17 cellular contexts compared by ENCODE assay signal in genomic region chr1:204358145-204358544, GRCh38. TPM values are rescaled to one million over a fixed set of nuclear protein-coding genes. Genes with fewer than 3 reads are reported as not detected.
DNase-seq lines count a peak whose midpoint lies in the region; ATAC-seq and TF ChIP-seq lines count a peak whose summit lies in the region.
"Had no signal": no experiment of that assay in that cellular context is flagged by ENCODE, and none has a peak within 500 bp of the region (broad histone marks: within the 10 kb centered on the region; RNA-seq: fewer than 3 reads in every experiment).

No MANE protein-coding gene starts in this region.

- TF ChIP-seq CTCF in dorsolateral prefrontal cortex (IDR thresholded peaks at IDR 0.05 in 54 of 56, conservative IDR thresholded peaks at IDR 0.05 in 2 of 56; ENCODE audit: low read depth in 1 of 56, partially characterized antibody in 56 of 56) (no peak), prostate gland (IDR thresholded peaks at IDR 0.05) (no peak)

- H2AFZ ChIP-seq in neuron (ENCODE audit: low read depth, low read length): no peak overlapping the region

- peaks cover 35% of the 10 kb centered on the region for H3K4me1 ChIP-seq in neuron (ENCODE audit: insufficient read depth, low read length)
- H3K4me1 ChIP-seq in prostate gland (replicated peaks): peaks cover 3% of the 10 kb centered on the region

- H3K27me3 ChIP-seq in dorsolateral prefrontal cortex (no peaks in the 10 kb centered on the region), neuron (ENCODE audit: insufficient read depth, low read length) (no peaks in the 10 kb centered on the region), prostate gland (replicated peaks; ENCODE audit: insufficient read depth) (no peaks in the 10 kb centered on the region)

- H3K27ac ChIP-seq in dorsolateral prefrontal cortex (peak overlapping the region in 57 of 59 donors; percentile 41 to 96 (median 87)), prostate gland (no peak overlapping the region)
- H3K27ac ChIP-seq: skin epidermis had no signal

- 80% methylated on average over 10 of the region's 10 CpGs for WGBS in prostate gland

- TF ChIP-seq POLR2A in prostate gland (IDR thresholded peaks at IDR 0.05): no peak

- no peaks in the 10 kb centered on the region for H3K9me3 ChIP-seq in neuron (ENCODE audit: low read length)
- no peaks in the 10 kb centered on the region for H3K9me3 ChIP-seq in prostate gland
- H3K9me3 ChIP-seq: heart left ventricle had no signal

- DNase-seq in NCI-H1092 treated with DMSO at 0.1 percent for 48 hours (lab: John Stamatoyannopoulos, UW) (peak; percentile 17), NCI-H1092 (lab: John Stamatoyannopoulos, UW) (no peak), NCI-H1694 treated with DMSO at 0.1 percent for 48 hours (lab: John Stamatoyannopoulos, UW) (peak; percentile 77), dorsolateral prefrontal cortex (no peak), NCI-H526 (lab: John Stamatoyannopoulos, UW) (no peak), prostate gland (ENCODE audit: low spot score) (no peak)
- DNase-seq: 8988T; activated CD4-positive, alpha-beta memory T cell treated with anti-CD3 and anti-CD28 coated beads for 36 hours; activated naive CD4-positive, alpha-beta T cell treated with Interleukin-2 at 50 U/mL for 16 hours; Calu3; effector CD8-positive, alpha-beta T cell; SHP77 had no signal

- ATAC-seq in HG03469 (IDR thresholded peaks at IDR 0.05; ENCODE audit: unreplicated experiment): no peak

- H3K36me3 ChIP-seq in neuron (ENCODE audit: insufficient read depth, low read length) (no peaks in the 10 kb centered on the region), prostate gland (no peaks in the 10 kb centered on the region)
- H3K36me3 ChIP-seq: heart left ventricle had no signal

- H3K4me3 ChIP-seq in dorsolateral prefrontal cortex: peak overlapping the region; percentile 38 to 78 (median 66)
- peak overlapping the region; percentile 42 for H3K4me3 ChIP-seq in neuron (ENCODE audit: low read length)
- H3K4me3 ChIP-seq in prostate gland: no peak overlapping the region
- H3K4me3 ChIP-seq: skin epidermis had no signal

- intact Hi-C loops in dorsolateral prefrontal cortex (cut with DNase I) (loop anchor here (5.0 kb wide), 3 partner anchors 51 to 496 kb away; partner anchors contain the start of gene SNRPE (in 1 of the 2)), prostate gland (cut with DNase I) (no loop called here)

RNA-seq across cellular contexts. Expression of gene PLEKHA6, which starts 1.6 kb away (rescaled TPM):
- total RNA-seq in dorsolateral prefrontal cortex (100 to 1,000 TPM in 47 of 120 experiments, 10 to 100 TPM in 73; 49.5 to 154 (median 97.2) TPM), prostate gland (10 to 100 TPM; 24.5 to 49.3 TPM)
- total RNA-seq: OCI-LY7 had no signal

RNA-seq across cellular contexts. Expression of gene PPP1R15B, which starts 53.5 kb away (rescaled TPM):
- total RNA-seq in dorsolateral prefrontal cortex: 10 to 100 TPM; 26.2 to 55.9 (median 35.6) TPM
- total RNA-seq in prostate gland: 10 to 100 TPM; 43.5 to 45.0 TPM

Comparison
In these comparisons a context has a peak if more than half of its experiments do, and no peak if none do; other contexts are left out.
1. DNase-seq: peak in NCI-H1092 treated with DMSO at 0.1 percent for 48 hours (single experiment) and NCI-H1694 treated with DMSO at 0.1 percent for 48 hours (single experiment); none in NCI-H1092 (single experiment), dorsolateral prefrontal cortex (0 of 10), NCI-H526 (0 of 2) and prostate gland (single experiment).
2. H3K27ac ChIP-seq: peak in dorsolateral prefrontal cortex (57 of 59); none in prostate gland (0 of 2).
3. H3K4me3 ChIP-seq: peak in dorsolateral prefrontal cortex (59 of 59) and neuron (single experiment); none in prostate gland (0 of 2).